In the genomic region with DNA sequence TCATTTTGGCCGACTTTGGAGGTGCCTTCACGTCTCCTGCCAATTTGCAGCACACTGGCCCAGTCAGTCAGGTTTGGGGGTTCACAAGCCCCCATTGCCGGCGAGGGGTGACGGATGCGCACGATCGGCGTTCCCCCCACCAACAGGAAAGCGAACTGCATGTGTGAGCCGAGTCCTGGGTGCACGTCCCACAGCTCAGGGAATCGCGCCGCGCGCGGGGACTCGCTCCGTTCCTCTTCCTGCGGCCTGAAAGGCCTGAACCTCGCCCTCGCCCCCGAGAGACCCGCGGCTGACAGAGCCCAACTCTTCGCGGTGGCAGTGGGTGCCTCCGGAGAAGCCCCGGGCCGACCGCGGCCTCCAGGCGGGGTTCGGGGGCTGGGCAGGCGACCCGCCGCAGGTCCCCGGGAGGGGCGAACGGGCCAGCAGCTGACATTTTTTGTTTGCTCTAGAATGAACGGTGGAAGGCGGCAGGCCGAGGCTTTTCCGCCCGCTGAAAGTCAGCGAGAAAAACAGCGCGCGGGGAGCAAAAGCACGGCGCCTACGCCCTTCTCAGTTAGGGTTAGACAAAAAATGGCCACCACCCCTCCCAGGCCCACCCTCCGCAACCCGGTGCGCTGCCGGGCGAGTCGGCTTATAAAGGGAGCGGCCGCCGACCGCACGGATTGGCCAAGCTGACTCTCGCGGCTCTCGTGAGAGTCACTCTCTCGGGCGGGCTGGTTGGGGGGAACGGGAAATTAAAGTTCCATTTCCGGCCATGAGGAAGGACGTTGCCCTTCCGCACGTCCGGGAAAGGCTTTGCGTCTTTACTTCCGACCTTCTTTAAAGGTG, we compare ENCODE assay signal across 1 cellular context.
TF ChIP-seq lines count a peak whose summit lies in the region.

A gene (minus strand): TSS at position 608 of the 828 bp plus-strand sequence.

TF ChIP-seq in HepG2, 621 proteins besides CTCF, POLR2A, EP300 and RAD21 (continued from another document):
- TF ChIP-seq ZNF337 (CRISPR knock-in tag; IDR thresholded peaks at IDR 0.05; ENCODE audit: borderline replicate concordance, low read depth) (0 out of 2 replicates have a peak, but pooled peaks have one; percentile 38), HOXA3 (CRISPR knock-in tag; IDR thresholded peaks at IDR 0.05) (peak; percentile 74), ZNF792 (CRISPR knock-in tag; IDR thresholded peaks at IDR 0.05) (0 out of 2 replicates have a peak, but pooled peaks have one; percentile 20), ZNF326 (CRISPR knock-in tag; IDR thresholded peaks at IDR 0.05; ENCODE audit: borderline replicate concordance) (no peak), SAFB2 (CRISPR knock-in tag; IDR thresholded peaks at IDR 0.05; ENCODE audit: borderline replicate concordance, low read depth) (0 out of 2 replicates have a peak, but pooled peaks have one; percentile 46), ZFP36L1 (CRISPR knock-in tag; IDR thresholded peaks at IDR 0.05) (0 out of 2 replicates have a peak, but pooled peaks have one; percentile 35), FOXM1 (CRISPR knock-in tag; IDR thresholded peaks at IDR 0.05) (0 out of 2 replicates have a peak, but pooled peaks have one; percentile 23), ASH2L (IDR thresholded peaks at IDR 0.05; ENCODE audit: insufficient read length, low read depth, low read length) (peak; percentile 49), GABPA (IDR thresholded peaks at IDR 0.05; ENCODE audit: low read depth, low read length) (peak; percentile 65), GABPA (CRISPR knock-in tag; IDR thresholded peaks at IDR 0.05; ENCODE audit: low read depth) (peak; percentile 93), MAF1 (CRISPR knock-in tag; IDR thresholded peaks at IDR 0.05; ENCODE audit: borderline replicate concordance) (no peak), ZNF652 (CRISPR knock-in tag; IDR thresholded peaks at IDR 0.05; ENCODE audit: borderline replicate concordance, low read depth) (no peak), ZNF292 (CRISPR knock-in tag; IDR thresholded peaks at IDR 0.05; ENCODE audit: borderline replicate concordance, low read depth) (no peak), PHF20 (CRISPR knock-in tag; IDR thresholded peaks at IDR 0.05) (peak; percentile 70), POGZ (CRISPR knock-in tag; IDR thresholded peaks at IDR 0.05) (peak; percentile 96), ZNF891 (CRISPR knock-in tag; IDR thresholded peaks at IDR 0.05) (peak; percentile 63; the same call in 1 of the 2 replicates), PHF8 (CRISPR knock-in tag; IDR thresholded peaks at IDR 0.05) (peak; percentile 75), RXRB (CRISPR knock-in tag; IDR thresholded peaks at IDR 0.05; ENCODE audit: borderline replicate concordance) (peak; percentile 25; the same call in 1 of the 2 replicates), CREB1 (IDR thresholded peaks at IDR 0.05) (no peak), CREB1 (CRISPR knock-in tag; IDR thresholded peaks at IDR 0.05) (peak; percentile 76), DR1 (CRISPR knock-in tag; IDR thresholded peaks at IDR 0.05) (peak; percentile 92), CBFB (CRISPR knock-in tag; IDR thresholded peaks at IDR 0.05) (no peak), SOX5 (CRISPR knock-in tag; IDR thresholded peaks at IDR 0.05; ENCODE audit: borderline replicate concordance) (no peak), SIN3A (IDR thresholded peaks at IDR 0.05; ENCODE audit: borderline replicate concordance, low read depth, low read length) (0 out of 2 replicates have a peak, but pooled peaks have one; percentile 22), KAT8 (CRISPR knock-in tag; IDR thresholded peaks at IDR 0.05) (peak; percentile 86), KLF16 (CRISPR knock-in tag; IDR thresholded peaks at IDR 0.05) (no peak), ZNF709 (CRISPR knock-in tag; IDR thresholded peaks at IDR 0.05) (peak; percentile 57; the same call in 1 of the 2 replicates), ZNF674 (CRISPR knock-in tag; IDR thresholded peaks at IDR 0.05; ENCODE audit: low read depth) (no peak), ZFP36L2 (CRISPR knock-in tag; IDR thresholded peaks at IDR 0.05) (no peak), XBP1 (CRISPR knock-in tag; IDR thresholded peaks at IDR 0.05) (no peak), GATAD2A (CRISPR knock-in tag; IDR thresholded peaks at IDR 0.05) (peak; percentile 37), ZNF138 (CRISPR knock-in tag; IDR thresholded peaks at IDR 0.05; ENCODE audit: low read depth) (0 out of 2 replicates have a peak, but pooled peaks have one; percentile 23), ZNF343 (CRISPR knock-in tag; IDR thresholded peaks at IDR 0.05) (no peak), NPAS2 (CRISPR knock-in tag; IDR thresholded peaks at IDR 0.05; ENCODE audit: borderline replicate concordance) (no peak), FOXA3 (CRISPR knock-in tag; IDR thresholded peaks at IDR 0.05) (no peak), ZNF205 (CRISPR knock-in tag; IDR thresholded peaks at IDR 0.05) (no peak), GFI1 (CRISPR knock-in tag; IDR thresholded peaks at IDR 0.05; ENCODE audit: borderline replicate concordance) (0 out of 2 replicates have a peak, but pooled peaks have one; percentile 35), MXI1 (IDR thresholded peaks at IDR 0.05; ENCODE audit: borderline replicate concordance, low read depth, low read length) (peak; percentile 39; the same call in 1 of the 3 replicates), NFYB (CRISPR knock-in tag; IDR thresholded peaks at IDR 0.05) (peak; percentile 75), ARHGAP35 (CRISPR knock-in tag; IDR thresholded peaks at IDR 0.05; ENCODE audit: borderline replicate concordance) (0 out of 2 replicates have a peak, but pooled peaks have one; percentile 17), ZNF451 (CRISPR knock-in tag; IDR thresholded peaks at IDR 0.05) (no peak), NBN (conservative IDR thresholded peaks at IDR 0.05) (no peak), RBFOX2 (IDR thresholded peaks at IDR 0.05; ENCODE audit: low read depth, low read length) (peak; percentile 94), NR2C2 (CRISPR knock-in tag; IDR thresholded peaks at IDR 0.05; ENCODE audit: borderline replicate concordance) (peak; percentile 26; the same call in 1 of the 2 replicates), HNRNPH1 (optimal IDR thresholded peaks at IDR 0.05; ENCODE audit: low read depth, low read length) (peak; percentile 99), ZNF768 (CRISPR knock-in tag; IDR thresholded peaks at IDR 0.05) (no peak), ZC3H4 (CRISPR knock-in tag; IDR thresholded peaks at IDR 0.05; ENCODE audit: borderline replicate concordance) (no peak), SPEN (CRISPR knock-in tag; IDR thresholded peaks at IDR 0.05; ENCODE audit: low read depth) (peak; percentile 59), YEATS4 (CRISPR knock-in tag; IDR thresholded peaks at IDR 0.05; ENCODE audit: borderline replicate concordance) (0 out of 2 replicates have a peak, but pooled peaks have one; percentile 32), DMAP1 (CRISPR knock-in tag; IDR thresholded peaks at IDR 0.05) (peak; percentile 68; the same call in 1 of the 2 replicates), KDM5B (CRISPR knock-in tag; IDR thresholded peaks at IDR 0.05; ENCODE audit: borderline replicate concordance) (peak; percentile 43; the same call in 1 of the 2 replicates), GATAD1 (CRISPR knock-in tag; IDR thresholded peaks at IDR 0.05) (peak; percentile 67; the same call in 1 of the 2 replicates), MED1 (CRISPR knock-in tag; IDR thresholded peaks at IDR 0.05) (0 out of 2 replicates have a peak, but pooled peaks have one; percentile 14), NAIF1 (CRISPR knock-in tag; IDR thresholded peaks at IDR 0.05; ENCODE audit: borderline replicate concordance) (no peak)
- TF ChIP-seq, protein P1, sequence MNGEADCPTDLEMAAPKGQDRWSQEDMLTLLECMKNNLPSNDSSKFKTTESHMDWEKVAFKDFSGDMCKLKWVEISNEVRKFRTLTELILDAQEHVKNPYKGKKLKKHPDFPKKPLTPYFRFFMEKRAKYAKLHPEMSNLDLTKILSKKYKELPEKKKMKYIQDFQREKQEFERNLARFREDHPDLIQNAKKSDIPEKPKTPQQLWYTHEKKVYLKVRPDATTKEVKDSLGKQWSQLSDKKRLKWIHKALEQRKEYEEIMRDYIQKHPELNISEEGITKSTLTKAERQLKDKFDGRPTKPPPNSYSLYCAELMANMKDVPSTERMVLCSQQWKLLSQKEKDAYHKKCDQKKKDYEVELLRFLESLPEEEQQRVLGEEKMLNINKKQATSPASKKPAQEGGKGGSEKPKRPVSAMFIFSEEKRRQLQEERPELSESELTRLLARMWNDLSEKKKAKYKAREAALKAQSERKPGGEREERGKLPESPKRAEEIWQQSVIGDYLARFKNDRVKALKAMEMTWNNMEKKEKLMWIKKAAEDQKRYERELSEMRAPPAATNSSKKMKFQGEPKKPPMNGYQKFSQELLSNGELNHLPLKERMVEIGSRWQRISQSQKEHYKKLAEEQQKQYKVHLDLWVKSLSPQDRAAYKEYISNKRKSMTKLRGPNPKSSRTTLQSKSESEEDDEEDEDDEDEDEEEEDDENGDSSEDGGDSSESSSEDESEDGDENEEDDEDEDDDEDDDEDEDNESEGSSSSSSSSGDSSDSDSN (CRISPR knock-in tag; IDR thresholded peaks at IDR 0.05): peak; percentile 73
- TF ChIP-seq, protein P2, sequence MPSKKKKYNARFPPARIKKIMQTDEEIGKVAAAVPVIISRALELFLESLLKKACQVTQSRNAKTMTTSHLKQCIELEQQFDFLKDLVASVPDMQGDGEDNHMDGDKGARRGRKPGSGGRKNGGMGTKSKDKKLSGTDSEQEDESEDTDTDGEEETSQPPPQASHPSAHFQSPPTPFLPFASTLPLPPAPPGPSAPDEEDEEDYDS (CRISPR knock-in tag; IDR thresholded peaks at IDR 0.05): peak; percentile 98
- TF ChIP-seq, protein P3, sequence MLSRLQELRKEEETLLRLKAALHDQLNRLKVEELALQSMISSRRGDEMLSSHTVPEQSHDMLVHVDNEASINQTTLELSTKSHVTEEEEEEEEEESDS (CRISPR knock-in tag; IDR thresholded peaks at IDR 0.05; ENCODE audit: borderline replicate concordance): no peak
- TF ChIP-seq, protein P4, sequence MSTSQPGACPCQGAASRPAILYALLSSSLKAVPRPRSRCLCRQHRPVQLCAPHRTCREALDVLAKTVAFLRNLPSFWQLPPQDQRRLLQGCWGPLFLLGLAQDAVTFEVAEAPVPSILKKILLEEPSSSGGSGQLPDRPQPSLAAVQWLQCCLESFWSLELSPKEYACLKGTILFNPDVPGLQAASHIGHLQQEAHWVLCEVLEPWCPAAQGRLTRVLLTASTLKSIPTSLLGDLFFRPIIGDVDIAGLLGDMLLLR (CRISPR knock-in tag; IDR thresholded peaks at IDR 0.05): no peak
- TF ChIP-seq, protein P5, sequence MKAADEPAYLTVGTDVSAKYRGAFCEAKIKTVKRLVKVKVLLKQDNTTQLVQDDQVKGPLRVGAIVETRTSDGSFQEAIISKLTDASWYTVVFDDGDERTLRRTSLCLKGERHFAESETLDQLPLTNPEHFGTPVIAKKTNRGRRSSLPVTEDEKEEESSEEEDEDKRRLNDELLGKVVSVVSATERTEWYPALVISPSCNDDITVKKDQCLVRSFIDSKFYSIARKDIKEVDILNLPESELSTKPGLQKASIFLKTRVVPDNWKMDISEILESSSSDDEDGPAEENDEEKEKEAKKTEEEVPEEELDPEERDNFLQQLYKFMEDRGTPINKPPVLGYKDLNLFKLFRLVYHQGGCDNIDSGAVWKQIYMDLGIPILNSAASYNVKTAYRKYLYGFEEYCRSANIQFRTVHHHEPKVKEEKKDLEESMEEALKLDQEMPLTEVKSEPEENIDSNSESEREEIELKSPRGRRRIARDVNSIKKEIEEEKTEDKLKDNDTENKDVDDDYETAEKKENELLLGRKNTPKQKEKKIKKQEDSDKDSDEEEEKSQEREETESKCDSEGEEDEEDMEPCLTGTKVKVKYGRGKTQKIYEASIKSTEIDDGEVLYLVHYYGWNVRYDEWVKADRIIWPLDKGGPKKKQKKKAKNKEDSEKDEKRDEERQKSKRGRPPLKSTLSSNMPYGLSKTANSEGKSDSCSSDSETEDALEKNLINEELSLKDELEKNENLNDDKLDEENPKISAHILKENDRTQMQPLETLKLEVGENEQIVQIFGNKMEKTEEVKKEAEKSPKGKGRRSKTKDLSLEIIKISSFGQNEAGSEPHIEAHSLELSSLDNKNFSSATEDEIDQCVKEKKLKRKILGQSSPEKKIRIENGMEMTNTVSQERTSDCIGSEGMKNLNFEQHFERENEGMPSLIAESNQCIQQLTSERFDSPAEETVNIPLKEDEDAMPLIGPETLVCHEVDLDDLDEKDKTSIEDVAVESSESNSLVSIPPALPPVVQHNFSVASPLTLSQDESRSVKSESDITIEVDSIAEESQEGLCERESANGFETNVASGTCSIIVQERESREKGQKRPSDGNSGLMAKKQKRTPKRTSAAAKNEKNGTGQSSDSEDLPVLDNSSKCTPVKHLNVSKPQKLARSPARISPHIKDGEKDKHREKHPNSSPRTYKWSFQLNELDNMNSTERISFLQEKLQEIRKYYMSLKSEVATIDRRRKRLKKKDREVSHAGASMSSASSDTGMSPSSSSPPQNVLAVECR (CRISPR knock-in tag; IDR thresholded peaks at IDR 0.05; ENCODE audit: borderline replicate concordance): peak; percentile 63; the same call in 1 of the 2 replicates
- TF ChIP-seq, protein P6, sequence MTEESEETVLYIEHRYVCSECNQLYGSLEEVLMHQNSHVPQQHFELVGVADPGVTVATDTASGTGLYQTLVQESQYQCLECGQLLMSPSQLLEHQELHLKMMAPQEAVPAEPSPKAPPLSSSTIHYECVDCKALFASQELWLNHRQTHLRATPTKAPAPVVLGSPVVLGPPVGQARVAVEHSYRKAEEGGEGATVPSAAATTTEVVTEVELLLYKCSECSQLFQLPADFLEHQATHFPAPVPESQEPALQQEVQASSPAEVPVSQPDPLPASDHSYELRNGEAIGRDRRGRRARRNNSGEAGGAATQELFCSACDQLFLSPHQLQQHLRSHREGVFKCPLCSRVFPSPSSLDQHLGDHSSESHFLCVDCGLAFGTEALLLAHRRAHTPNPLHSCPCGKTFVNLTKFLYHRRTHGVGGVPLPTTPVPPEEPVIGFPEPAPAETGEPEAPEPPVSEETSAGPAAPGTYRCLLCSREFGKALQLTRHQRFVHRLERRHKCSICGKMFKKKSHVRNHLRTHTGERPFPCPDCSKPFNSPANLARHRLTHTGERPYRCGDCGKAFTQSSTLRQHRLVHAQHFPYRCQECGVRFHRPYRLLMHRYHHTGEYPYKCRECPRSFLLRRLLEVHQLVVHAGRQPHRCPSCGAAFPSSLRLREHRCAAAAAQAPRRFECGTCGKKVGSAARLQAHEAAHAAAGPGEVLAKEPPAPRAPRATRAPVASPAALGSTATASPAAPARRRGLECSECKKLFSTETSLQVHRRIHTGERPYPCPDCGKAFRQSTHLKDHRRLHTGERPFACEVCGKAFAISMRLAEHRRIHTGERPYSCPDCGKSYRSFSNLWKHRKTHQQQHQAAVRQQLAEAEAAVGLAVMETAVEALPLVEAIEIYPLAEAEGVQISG (CRISPR knock-in tag; IDR thresholded peaks at IDR 0.05): peak; percentile 63
- TF ChIP-seq, protein P7, sequence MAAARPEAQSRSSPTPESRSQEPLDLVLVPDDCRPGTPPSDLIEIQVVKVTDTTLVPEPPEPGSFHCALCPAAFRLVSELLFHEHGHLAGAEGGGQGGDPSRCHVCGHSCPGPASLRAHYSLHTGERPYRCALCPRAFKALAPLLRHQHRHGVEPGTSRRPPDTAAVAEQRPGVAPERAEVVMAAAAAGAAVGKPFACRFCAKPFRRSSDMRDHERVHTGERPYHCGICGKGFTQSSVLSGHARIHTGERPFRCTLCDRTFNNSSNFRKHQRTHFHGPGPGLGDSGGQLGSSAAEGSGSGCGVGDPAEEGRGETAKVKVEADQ (CRISPR knock-in tag; IDR thresholded peaks at IDR 0.05; ENCODE audit: borderline replicate concordance): no peak
- TF ChIP-seq, protein P8, sequence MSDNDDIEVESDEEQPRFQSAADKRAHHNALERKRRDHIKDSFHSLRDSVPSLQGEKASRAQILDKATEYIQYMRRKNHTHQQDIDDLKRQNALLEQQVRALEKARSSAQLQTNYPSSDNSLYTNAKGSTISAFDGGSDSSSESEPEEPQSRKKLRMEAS (IDR thresholded peaks at IDR 0.05): peak; percentile 39
